Comparison of ENCODE assay signal across 14 cellular contexts in genomic region chr10:118373786-118374185, GRCh38. TPM values are rescaled to one million over a fixed set of nuclear protein-coding genes. Genes with fewer than 3 reads are reported as not detected.
DNase-seq lines count a peak whose midpoint lies in the region; ATAC-seq and TF ChIP-seq lines count a peak whose summit lies in the region.
"Had no signal": no experiment of that assay in that cellular context is flagged by ENCODE, and none has a peak within 500 bp of the region (broad histone marks: within the 10 kb centered on the region; RNA-seq: fewer than 3 reads in every experiment).

No MANE protein-coding gene starts in this region.

- H3K27ac ChIP-seq in mesodermal cell (ENCODE audit: low read depth, low read length, severe bottlenecking) (peak overlapping the region; percentile 25), ascending aorta (no peak overlapping the region)
- H3K27ac ChIP-seq: C4-2B, pancreas had no signal

- H3K9me3 ChIP-seq in mesodermal cell (ENCODE audit: control insufficient read depth, low read length), result no peaks in the 10 kb centered on the region
- no peaks in the 10 kb centered on the region for H3K9me3 ChIP-seq in ascending aorta
- H3K9me3 ChIP-seq: pancreas had no signal

- H3K4me1 ChIP-seq in mesodermal cell (ENCODE audit: control insufficient read depth, insufficient read depth, low read length, poor library complexity, severe bottlenecking) (peaks cover 4% of the 10 kb centered on the region), ascending aorta (no peaks in the 10 kb centered on the region)
- H3K4me1 ChIP-seq: pancreas had no signal

- H3K4me3 ChIP-seq in choroid plexus epithelial cell (ENCODE audit: low read depth, low read length) (no peak overlapping the region), mesodermal cell (ENCODE audit: extremely low read depth, insufficient read depth, low read length, poor library complexity, severe bottlenecking) (no peak overlapping the region), ascending aorta (no peak overlapping the region)
- H3K4me3 ChIP-seq: pancreas had no signal

- no CpG with 5 or more reads among the region's 4 CpGs for WGBS in mesodermal cell (ENCODE audit: insufficient coverage in 2 of 2), 2 experiments

- peak; percentile 35 for DNase-seq in Caki2 (ENCODE audit: low read depth)
- DNase-seq in LoVo (ENCODE audit: low spot score), result peak; percentile 9
- peak; percentile 91 for DNase-seq in choroid plexus epithelial cell (ENCODE audit: low read depth)
- DNase-seq in erythroblast (lab: John Stamatoyannopoulos, UW), result no peak
- no peak for DNase-seq in AML-193 (lab: John Stamatoyannopoulos, UW)
- DNase-seq in ascending aorta (ENCODE audit: low spot score in 2 of 2), result no peak
- DNase-seq: activated CD4-positive, alpha-beta T cell treated with anti-CD3 and anti-CD28 coated beads, Interleukin-2, amount 50 U/mL, for 4 hours; activated effector memory CD4-positive, alpha-beta T cell treated with anti-CD3 and anti-CD28 coated beads, Interleukin-2, amount 50 U/mL, for 16 hours; glutamatergic neuron; pancreas had no signal

- H3K27me3 ChIP-seq in ascending aorta, result no peaks in the 10 kb centered on the region
- H3K27me3 ChIP-seq: pancreas had no signal

- TF ChIP-seq CTCF in choroid plexus epithelial cell (conservative IDR thresholded peaks at IDR 0.05; ENCODE audit: low read depth, low read length) (no peak), ascending aorta (IDR thresholded peaks at IDR 0.05) (no peak)

- no peaks in the 10 kb centered on the region for H3K36me3 ChIP-seq in mesodermal cell (ENCODE audit: control insufficient read depth, insufficient read depth, low read length)
- H3K36me3 ChIP-seq in ascending aorta, result no peaks in the 10 kb centered on the region
- H3K36me3 ChIP-seq: pancreas had no signal

- TF ChIP-seq POLR2A in erythroblast (IDR thresholded peaks at IDR 0.05; ENCODE audit: low read length), result no peak

- in situ Hi-C loops in Caki2 (cut with HindIII; ENCODE audit: low pct_unique_long_range_greater_than_20kb, low sequenced_read_pairs), result no loop called here

- intact Hi-C loops in ascending aorta (cut with DNase I), result no loop called here

- no peak for ATAC-seq in GM21360 (IDR thresholded peaks at IDR 0.05; ENCODE audit: unreplicated experiment)
- ATAC-seq: Panc1, pancreas had no signal

RNA-seq across cellular contexts. Expression of gene FAM204A, which starts 31.7 kb away (rescaled TPM):
- total RNA-seq in Caki2 (2014; rRNA removed; shearing (Covaris generic); ENCODE audit: low replicate concordance), result 49.6 and 79.3 TPM in 2 replicates
- 39.6 TPM for polyA plus RNA-seq in mesodermal cell (2013, experiment 1 of 2)
- polyA plus RNA-seq in mesodermal cell (2013, experiment 2 of 2), result 50.8 TPM
- total RNA-seq in ascending aorta, result 12.5 TPM

Comparison
In these comparisons a context has a peak if more than half of its experiments do, and no peak if none do; other contexts are left out.
1. DNase-seq: peak in Caki2 (single experiment), LoVo (single experiment) and choroid plexus epithelial cell (single experiment); none in erythroblast (0 of 2), AML-193 (0 of 2) and ascending aorta (0 of 2).